Comparison of ENCODE assay signal across 19 cellular contexts in genomic region chr5:88116396-88116795, GRCh38.
DNase-seq lines count a peak whose midpoint lies in the region; ATAC-seq, FAIRE-seq and TF ChIP-seq lines count a peak whose summit lies in the region.
"Had no signal": no experiment of that assay in that cellular context is flagged by ENCODE, and none has a peak within 500 bp of the region (broad histone marks: within the 10 kb centered on the region; RNA-seq: fewer than 3 reads in every experiment).

No MANE protein-coding gene starts in this region.

- no peak overlapping the region for H2AFZ ChIP-seq in PC-3 (ENCODE audit: low read length)
- H2AFZ ChIP-seq: GM23248 had no signal

- no peaks in the 10 kb centered on the region for H3K9me3 ChIP-seq in PC-3 (ENCODE audit: low read length)

- peaks cover 28% of the 10 kb centered on the region for H3K4me1 ChIP-seq in PC-3 (ENCODE audit: insufficient read depth, low read length)

- no TSS peak for BruUV-seq in PC-3 (replicated peaks; lab: Mats Ljungman, UMichigan)

- H3K36me3 ChIP-seq in PC-3 (ENCODE audit: low read depth, low read length) = no peaks in the 10 kb centered on the region

- CTCF ChIA-PET in PC-3 (lab: Charles Lee) = no interaction called here
- CTCF ChIA-PET in GM10248 (lab: Yijun Ruan, JAX) = interaction anchor here (1.3 to 2.6 kb wide), 3 partner anchors 11 to 575 kb away, joined by 3 to 7 read pairs (median 4); no protein-coding TSS in a partner anchor

- ATAC-seq in PC-3 (peak; percentile 83), HG03135 (IDR thresholded peaks at IDR 0.05; ENCODE audit: unreplicated experiment) (no peak)

- no peaks in the 10 kb centered on the region for H3K9me2 ChIP-seq in PC-3 (replicated peaks; ENCODE audit: low read length)

- peak; percentile 21 for FAIRE-seq in GM19239 (lab: Jason Lieb, UNC)
- FAIRE-seq: GM12892, H1 had no signal

- peak overlapping the region; percentile 36 for H3K4me2 ChIP-seq in PC-3 (ENCODE audit: low read length)

- H3K79me2 ChIP-seq in PC-3 (ENCODE audit: low read length) = no peaks in the 10 kb centered on the region

- no peaks in the 10 kb centered on the region for H3F3A ChIP-seq in PC-3 (ENCODE audit: low read length, unreplicated experiment)

- H3K27ac ChIP-seq in PC-3 (ENCODE audit: low read length) = peak overlapping the region; percentile 84
- H3K27ac ChIP-seq: GM23248 had no signal

- H3K9ac ChIP-seq in PC-3 (ENCODE audit: low read length) = peak overlapping the region; percentile 42; the same call in 1 of the 2 replicates
- H3K9ac ChIP-seq: GM23248 had no signal

- H3K4me3 ChIP-seq in PC-3 (ENCODE audit: low read length) (no peak overlapping the region), epithelial cell of esophagus (ENCODE audit: low read length) (no peak overlapping the region)
- H3K4me3 ChIP-seq: GM23248 had no signal

- POLR2A ChIA-PET in PC-3 (lab: Charles Lee; ENCODE audit: unreplicated experiment) = no interaction called here
- POLR2A ChIA-PET in GM10248 (lab: Yijun Ruan, JAX) = no interaction called here

- intact Hi-C loops in PC-3 (cut with micrococcal nuclease) = loop anchor here (5.0 kb wide), 1 partner anchor 334 kb away; no protein-coding TSS in a partner anchor

- no peaks in the 10 kb centered on the region for H4K20me1 ChIP-seq in PC-3 (ENCODE audit: low read length)

- no peak for DNase-seq in GM19239 (ENCODE audit: insufficient read length, low spot score)
- DNase-seq in HPDE6-E6E7 (ENCODE audit: extremely low spot score) = peak; percentile 8
- peak; percentile 77 for DNase-seq in PC-3
- DNase-seq in epithelial cell of esophagus (ENCODE audit: low read depth) = peak; percentile 39
- no peak for DNase-seq in effector CD8-positive, alpha-beta T cell (lab: John Stamatoyannopoulos, UW)
- no peak for DNase-seq in GM10248 (ENCODE audit: extremely low spot score)
- DNase-seq: C1 segment of cervical spinal cord; Calu3; CD4-positive, alpha-beta memory T cell; COR-L47; DMS53; DMS79 treated with DMSO at 0.1 percent for 48 hours; GF-D8; GM23248; H7; HCEC 1CT had no signal

- H3K27me3 ChIP-seq in PC-3 (ENCODE audit: low read length) = no peaks in the 10 kb centered on the region

- TF ChIP-seq CTCF in PC-3 (conservative IDR thresholded peaks at IDR 0.05; ENCODE audit: low read depth, low read length) = no peak
- TF ChIP-seq CTCF in epithelial cell of esophagus (IDR thresholded peaks at IDR 0.05; ENCODE audit: insufficient read depth, low read depth, low read length, missing control alignments) = no peak
- TF ChIP-seq CTCF in GM10248 (IDR thresholded peaks at IDR 0.05; ENCODE audit: control extremely low read depth, extremely low read depth, low read depth, missing control alignments) = no peak

Comparison
In these comparisons a context has a peak if more than half of its experiments do, and no peak if none do; other contexts are left out.
1. DNase-seq: peak in HPDE6-E6E7 (single experiment), PC-3 (single experiment) and epithelial cell of esophagus (single experiment); none in GM19239 (single experiment), effector CD8-positive, alpha-beta T cell (single experiment) and GM10248 (single experiment).